In the genomic region with DNA sequence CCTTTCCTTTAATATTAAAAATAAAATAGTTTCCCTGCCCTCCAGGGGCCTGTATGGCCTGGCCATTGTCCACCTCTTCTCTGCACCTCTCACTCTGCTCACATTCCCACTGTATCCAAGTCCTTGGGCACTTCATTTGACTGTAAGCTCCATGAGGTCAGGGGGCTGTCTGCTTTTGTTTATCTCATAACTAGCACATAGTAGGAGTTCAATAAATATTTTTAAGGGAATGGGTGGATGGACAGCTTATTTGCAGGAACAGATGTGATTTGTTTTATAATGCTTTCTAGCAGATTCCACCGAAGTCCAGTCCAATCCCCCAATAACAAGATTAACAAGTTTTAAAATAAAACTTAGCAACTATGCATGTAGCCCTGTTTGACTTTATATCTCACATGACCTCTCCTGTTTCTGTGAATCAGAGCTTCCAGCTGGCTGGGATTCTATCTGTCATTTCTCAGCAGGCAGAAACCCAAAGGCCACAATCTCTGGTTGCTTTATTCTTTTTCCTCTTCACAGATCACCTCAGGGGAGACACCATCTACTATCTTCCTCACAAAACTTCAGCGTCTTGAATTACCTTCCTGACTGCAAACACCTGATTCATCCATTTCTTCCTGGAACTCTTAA, we compare ENCODE assay signal across 29 cellular contexts.
A peak's percentile ranks its signal among the peaks of the same experiment; 100 is the strongest.
DNase-seq lines count a peak whose midpoint lies in the region; ATAC-seq, FAIRE-seq and TF ChIP-seq lines count a peak whose summit lies in the region.
"Had no signal": no experiment of that assay in that cellular context is flagged by ENCODE, and none has a peak within 500 bp of the region (broad histone marks: within the 10 kb centered on the region; RNA-seq: fewer than 3 reads in every experiment).

No MANE protein-coding gene starts in this region.

- H3K4ac ChIP-seq in IMR-90 (ENCODE audit: low read depth, low read length) = no peak overlapping the region

- H3K9ac ChIP-seq in IMR-90 (ENCODE audit: low read depth, low read length) = no peak overlapping the region
- H3K9ac ChIP-seq: BLaER1 had no signal

- no peak overlapping the region for H3K18ac ChIP-seq in IMR-90 (ENCODE audit: low read depth, low read length)

- WGBS in IMR-90 (ENCODE audit: extremely low coverage in 2 of 2, insufficient read length in 1 of 2), 2 experiments = no CpG with 5 or more reads among the region's 2 CpGs
- WGBS in right lobe of liver (ENCODE audit: insufficient coverage, low coverage, low lambda C conversion rate, missing lambda C conversion rate) = 73% methylated on average over 2 of the region's 2 CpGs
- WGBS in stomach, 5 donors = 52 to 70% (median 67%) methylated on average over 2 of the region's 2 CpGs

- no peak overlapping the region for H4K8ac ChIP-seq in IMR-90 (ENCODE audit: low read depth in 2 of 2, low read length in 2 of 2)

- H3K4me1 ChIP-seq in IMR-90 (ENCODE audit: control insufficient read depth, insufficient read depth, low read length) = no peaks in the 10 kb centered on the region
- peaks cover 0 to 24% (median 3%) of the 10 kb centered on the region in 4 donors for H3K4me1 ChIP-seq in right lobe of liver
- H3K4me1 ChIP-seq in stomach = peaks cover 0 to 23% (median 11%) of the 10 kb centered on the region in 4 donors
- H3K4me1 ChIP-seq: BLaER1, Peyer's patch had no signal

- H4K91ac ChIP-seq in IMR-90 (ENCODE audit: insufficient read depth, low read depth, low read length) = no peak overlapping the region

- H3K9me1 ChIP-seq in IMR-90 (ENCODE audit: insufficient read depth, low read length) = no peaks in the 10 kb centered on the region; the same call in 1 of the 2 replicates

- no peak overlapping the region for H2BK20ac ChIP-seq in IMR-90 (ENCODE audit: low read depth, low read length)

- no peak overlapping the region for H4K5ac ChIP-seq in IMR-90 (ENCODE audit: low read depth, low read length)

- no peak overlapping the region for H2BK5ac ChIP-seq in IMR-90 (ENCODE audit: low read depth, low read length, poor library complexity, severe bottlenecking)

- CTCF ChIA-PET in IMR-90 (lab: Yijun Ruan, JAX) = no interaction called here

- H3K4me3 ChIP-seq in IMR-90 (ENCODE audit: insufficient read depth, low read depth, low read length) = no peak overlapping the region
- H3K4me3 ChIP-seq in brain microvascular endothelial cell (ENCODE audit: low read depth, low read length) = no peak overlapping the region
- H3K4me3 ChIP-seq in right lobe of liver = no peak overlapping the region
- H3K4me3 ChIP-seq in stomach = no peak overlapping the region
- H3K4me3 ChIP-seq: BLaER1, GM12878, Peyer's patch had no signal

- H3K36me3 ChIP-seq in IMR-90 (ENCODE audit: control insufficient read depth, insufficient read depth, low read length) (no peaks in the 10 kb centered on the region), brain microvascular endothelial cell (replicated peaks) (no peaks in the 10 kb centered on the region), right lobe of liver (no peaks in the 10 kb centered on the region), stomach (no peaks in the 10 kb centered on the region)
- H3K36me3 ChIP-seq: BLaER1, Peyer's patch had no signal

- H4K20me1 ChIP-seq in IMR-90 (ENCODE audit: insufficient read depth, low read length) = no peaks in the 10 kb centered on the region
- H4K20me1 ChIP-seq: BLaER1 had no signal

- DNase-seq in IMR-90 (peak; percentile 41), brain microvascular endothelial cell (peak; percentile 4), right lobe of liver (no peak), stomach (no peak), H54 (ENCODE audit: insufficient read length, low spot score) (no peak), DMS 273 (lab: John Stamatoyannopoulos, UW; ENCODE audit: unreplicated experiment) (no peak)
- DNase-seq in stimulated activated CD8-positive, alpha-beta memory T cell treated with anti-CD3 and anti-CD28 coated beads, Interleukin-4, amount 100 ng/mL, for 48 hours = no peak
- DNase-seq: CD4-positive, CD25-positive, alpha-beta regulatory T cell; DMS53; EL; GDM1; GOT3; KG1; MM.1S; NCI-H1048; NCI-H1417; NCI-H1694; NCI-H2029 treated with DMSO at 0.1 percent for 48 hours; NCI-H226; NCI-H510A; NCI-H69; Peyer's patch; SHP77 treated with DMSO at 0.1 percent for 48 hours had no signal

- H3K27ac ChIP-seq in IMR-90 (ENCODE audit: insufficient read depth, low read length) (no peak overlapping the region), brain microvascular endothelial cell (no peak overlapping the region), right lobe of liver (peak overlapping the region in 1 of 3 donors; percentile 92), stomach (peak overlapping the region in 4 of 5 donors; percentile 41 to 83 (median 64))
- H3K27ac ChIP-seq: BLaER1, Peyer's patch had no signal

- TF ChIP-seq CTCF in IMR-90 (conservative IDR thresholded peaks at IDR 0.05; ENCODE audit: low read depth, low read length) (no peak), brain microvascular endothelial cell (IDR thresholded peaks at IDR 0.05; ENCODE audit: low read depth, low read length, missing control alignments) (no peak), right lobe of liver (IDR thresholded peaks at IDR 0.05) (no peak), stomach (IDR thresholded peaks at IDR 0.05) (no peak)

- in situ Hi-C loops in IMR-90 (cut with MboI; ENCODE audit: low sequenced_read_pairs) (no loop called here), brain microvascular endothelial cell (cut with HindIII; ENCODE audit: low pct_ligation_motif_present, low sequenced_read_pairs) (no loop called here)

- no peak for FAIRE-seq in H54 (lab: Jason Lieb, UNC)
- FAIRE-seq: A204.1, D721Med, GM12878 had no signal

- H2AFZ ChIP-seq in IMR-90 (replicated peaks; ENCODE audit: low read length, poor library complexity) = no peak overlapping the region

- dilution Hi-C loops in IMR-90 (cut with HindIII; ENCODE audit: low sequenced_read_pairs, unreplicated experiment) = no loop called here

- no peak for TF ChIP-seq POLR2A in IMR-90 (IDR thresholded peaks at IDR 0.05; ENCODE audit: low read depth, low read length)
- TF ChIP-seq POLR2A in right lobe of liver (IDR thresholded peaks at IDR 0.05) = no peak
- no peak for TF ChIP-seq POLR2A in stomach (IDR thresholded peaks at IDR 0.05)
- TF ChIP-seq POLR2A in H54 (IDR thresholded peaks at IDR 0.05; ENCODE audit: low read depth, low read length) = no peak

- POLR2A ChIA-PET in IMR-90 (lab: Charles Lee; ENCODE audit: unreplicated experiment) = interaction anchor here (0.6 kb wide), 1 partner anchor 75 kb away, joined by 3 read pairs; no protein-coding TSS in a partner anchor

- no peak overlapping the region for H2AK5ac ChIP-seq in IMR-90 (ENCODE audit: low read depth, low read length)

- no peak overlapping the region for H2AK9ac ChIP-seq in IMR-90 (replicated peaks; ENCODE audit: low read depth, low read length, poor library complexity)

- no peak overlapping the region for H3K56ac ChIP-seq in IMR-90 (ENCODE audit: extremely low read depth, insufficient read depth, low read length)

- no peak for TF ChIP-seq EP300 in stomach (IDR thresholded peaks at IDR 0.05)

- BruUV-seq in IMR-90 (replicated peaks; lab: Mats Ljungman, UMichigan) = no TSS peak

- TF ChIP-seq RAD21 in IMR-90 (IDR thresholded peaks at IDR 0.05; ENCODE audit: low read length) = no peak

- H3K27me3 ChIP-seq in IMR-90 (ENCODE audit: control insufficient read depth, insufficient read depth, low read length) (no peaks in the 10 kb centered on the region), brain microvascular endothelial cell (replicated peaks) (no peaks in the 10 kb centered on the region), right lobe of liver (no peaks in the 10 kb centered on the region), stomach (no peaks in the 10 kb centered on the region)
- H3K27me3 ChIP-seq: BLaER1, Peyer's patch had no signal

- H3K9me3 ChIP-seq in IMR-90 (ENCODE audit: control insufficient read depth, insufficient read depth, low read length) = no peaks in the 10 kb centered on the region
- H3K9me3 ChIP-seq in right lobe of liver = no peaks in the 10 kb centered on the region
- H3K9me3 ChIP-seq in stomach = no peaks in the 10 kb centered on the region
- H3K9me3 ChIP-seq: BLaER1, Peyer's patch had no signal

- no peak overlapping the region for H3K23ac ChIP-seq in IMR-90 (ENCODE audit: low read depth, low read length)

- H3K79me1 ChIP-seq in IMR-90 (ENCODE audit: low read depth in 1 of 2, low read length in 2 of 2) = no peaks in the 10 kb centered on the region

- no peak overlapping the region for H2BK120ac ChIP-seq in IMR-90 (ENCODE audit: low read depth, low read length)

- intact Hi-C loops in IMR-90 (cut with micrococcal nuclease) = no loop called here
- intact Hi-C loops in right lobe of liver (cut with DNase I) = no loop called here
- intact Hi-C loops in stomach (cut with DNase I; ENCODE audit: low total_unique reads) = no loop called here

- H3K4me2 ChIP-seq in IMR-90 (ENCODE audit: low read depth, low read length) = no peak overlapping the region
- H3K4me2 ChIP-seq: BLaER1 had no signal

- H2BK15ac ChIP-seq in IMR-90 (ENCODE audit: low read depth, low read length) = no peak overlapping the region

- ATAC-seq in IMR-90 (ENCODE audit: low read depth) (0 out of 2 replicates have a peak, but pooled peaks have one; percentile 14), right lobe of liver (peak; percentile 43 to 66 (median 60)), HG03469 (IDR thresholded peaks at IDR 0.05; ENCODE audit: unreplicated experiment) (no peak)
- ATAC-seq: GM12878, HCT116 had no signal

- no peak overlapping the region for H3K14ac ChIP-seq in IMR-90 (replicated peaks; ENCODE audit: low read depth, low read length)

TF ChIP-seq in IMR-90, 13 proteins besides CTCF, POLR2A, EP300 and RAD21:
- no peak for TF ChIP-seq USF2 (IDR thresholded peaks at IDR 0.05; ENCODE audit: low read depth, low read length)
- TF ChIP-seq BHLHE40 (IDR thresholded peaks at IDR 0.05; ENCODE audit: low read depth, low read length) = no peak
- TF ChIP-seq NFE2L2 (IDR thresholded peaks at IDR 0.05; ENCODE audit: low read depth, low read length) = no peak

Comparison
In these comparisons a context has a peak if more than half of its experiments do, and no peak if none do; other contexts are left out.
1. DNase-seq: peak in IMR-90 (single experiment) and brain microvascular endothelial cell (single experiment); none in right lobe of liver (0 of 3), stomach (single experiment), H54 (single experiment), DMS 273 (single experiment) and stimulated activated CD8-positive, alpha-beta memory T cell treated with anti-CD3 and anti-CD28 coated beads, Interleukin-4, amount 100 ng/mL, for 48 hours (single experiment).
2. H3K27ac ChIP-seq: peak in stomach (4 of 5); none in IMR-90 (single experiment) and brain microvascular endothelial cell (single experiment).